In the genomic region with DNA sequence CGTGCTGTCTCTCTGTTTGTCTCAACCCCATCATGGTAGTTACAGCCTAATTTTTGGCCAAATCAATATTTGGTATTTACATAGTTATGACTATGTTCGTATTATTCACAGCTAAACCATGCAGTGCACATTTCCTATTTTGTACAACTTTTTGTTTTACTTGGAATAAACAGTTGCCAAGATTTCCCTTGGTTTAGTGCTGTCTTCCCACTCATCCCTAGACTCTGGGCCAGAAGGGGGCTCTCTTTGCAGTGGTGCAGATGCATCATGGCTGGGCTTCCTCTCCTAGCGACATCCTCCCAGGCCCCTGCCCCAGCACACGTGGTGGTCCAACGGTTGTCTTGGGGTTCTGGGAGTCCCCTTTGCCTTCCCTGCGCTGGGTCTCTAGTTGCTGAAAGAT, we compare ENCODE assay signal across 13 cellular contexts.
DNase-seq lines count a peak whose midpoint lies in the region; ATAC-seq, FAIRE-seq and TF ChIP-seq lines count a peak whose summit lies in the region.
"Had no signal": no experiment of that assay in that cellular context is flagged by ENCODE, and none has a peak within 500 bp of the region (broad histone marks: within the 10 kb centered on the region; RNA-seq: fewer than 3 reads in every experiment).

No MANE protein-coding gene starts in this region.

- no TSS peak for BruUV-seq in HepG2 (replicated peaks; lab: Mats Ljungman, UMichigan)

- H2AFZ ChIP-seq in HepG2 (ENCODE audit: low read length): no peak overlapping the region

- H3K4me3 ChIP-seq in HepG2 (replicated peaks in 1 of 3; ENCODE audit: insufficient read depth in 1 of 3, low read depth in 2 of 3, low read length in 3 of 3): no peak overlapping the region
- H3K4me3 ChIP-seq in right lobe of liver: no peak overlapping the region
- no peak overlapping the region for H3K4me3 ChIP-seq in RWPE2 (ENCODE audit: severe bottlenecking)
- H3K4me3 ChIP-seq in fibroblast of the aortic adventitia (ENCODE audit: low read depth, low read length): no peak overlapping the region
- H3K4me3 ChIP-seq: BLaER1 had no signal

- no peak for TF ChIP-seq POLR2A in HepG2 (IDR thresholded peaks at IDR 0.05; ENCODE audit: insufficient read depth in 1 of 2, low read depth in 2 of 2, low read length in 2 of 2)
- TF ChIP-seq POLR2A in right lobe of liver (IDR thresholded peaks at IDR 0.05): no peak

- H4K20me1 ChIP-seq in HepG2 (ENCODE audit: insufficient read depth, low read length): no peaks in the 10 kb centered on the region
- H4K20me1 ChIP-seq: BLaER1 had no signal

- DNase-seq in HepG2 (ENCODE audit: low spot score) (no peak), right lobe of liver (no peak), RWPE2 (ENCODE audit: low spot score) (no peak), fibroblast of the aortic adventitia (ENCODE audit: low read depth) (peak; percentile 66), ureter (ENCODE audit: low spot score) (peak; percentile 20), HUDEP-2 (lab: John Stamatoyannopoulos, UW; ENCODE audit: unreplicated experiment in 76 of 76) (no peak), ACHN (no peak)
- DNase-seq in stimulated activated CD4-positive, alpha-beta T cell treated with anti-CD3 and anti-CD28 coated beads, Interleukin-1b, Interleukin-23, amount 100 ng/mL, for 48 hours: no peak
- DNase-seq: activated CD4-positive, alpha-beta T cell treated with anti-CD3 and anti-CD28 coated beads for 36 hours; left cardiac atrium; NCI-H146 had no signal

- H3K27me3 ChIP-seq in HepG2 (ENCODE audit: control insufficient read depth in 1 of 2, insufficient read depth in 2 of 2, low read length in 2 of 2) (peaks cover 4 to 22% of the 10 kb centered on the region in 2 experiments; a peak in 4 of 5 replicates), right lobe of liver (no peaks in the 10 kb centered on the region), RWPE2 (ENCODE audit: insufficient read depth, poor library complexity, severe bottlenecking) (no peaks in the 10 kb centered on the region)
- H3K27me3 ChIP-seq: BLaER1 had no signal

- CTCF ChIA-PET in HepG2 (lab: Yijun Ruan, JAX; ENCODE audit: low intra/inter-chr PET ratio, low total read pairs): no interaction called here

- no peaks in the 10 kb centered on the region for H3K9me3 ChIP-seq in HepG2 (ENCODE audit: low read length)
- no peaks in the 10 kb centered on the region for H3K9me3 ChIP-seq in right lobe of liver
- H3K9me3 ChIP-seq in RWPE2 (ENCODE audit: severe bottlenecking): no peaks in the 10 kb centered on the region
- H3K9me3 ChIP-seq: BLaER1 had no signal

- H3K4me1 ChIP-seq in HepG2 (ENCODE audit: insufficient read depth, low read length) (no peaks in the 10 kb centered on the region), right lobe of liver (no peaks in the 10 kb centered on the region), RWPE2 (ENCODE audit: insufficient read depth, poor library complexity, severe bottlenecking) (no peaks in the 10 kb centered on the region)

- H3K27ac ChIP-seq in HepG2 (ENCODE audit: extremely low read length, insufficient read depth, low read length): no peak overlapping the region
- no peak overlapping the region for H3K27ac ChIP-seq in right lobe of liver
- H3K27ac ChIP-seq in RWPE2 (ENCODE audit: poor library complexity, severe bottlenecking): no peak overlapping the region
- H3K27ac ChIP-seq: BLaER1 had no signal

- H3K4me2 ChIP-seq in HepG2 (ENCODE audit: low read depth, low read length): no peak overlapping the region
- H3K4me2 ChIP-seq: BLaER1 had no signal

- H3K79me2 ChIP-seq in HepG2 (ENCODE audit: insufficient read depth, low read length): no peaks in the 10 kb centered on the region

- 14% methylated on average over 6 of the region's 6 CpGs for WGBS in HepG2 (ENCODE audit: low lambda C conversion rate)
- WGBS in right lobe of liver (ENCODE audit: insufficient coverage, low coverage, low lambda C conversion rate, missing lambda C conversion rate): 33% methylated on average over 6 of the region's 6 CpGs

- POLR2A ChIA-PET in HepG2 (lab: Yijun Ruan, JAX): no interaction called here

- no peak for TF ChIP-seq RAD21 in HepG2 (CRISPR knock-in tag; IDR thresholded peaks at IDR 0.05)

- peak; percentile 19; the same call in 1 of the 2 replicates for TF ChIP-seq CTCF in HepG2 (CRISPR knock-in tag; IDR thresholded peaks at IDR 0.05)
- TF ChIP-seq CTCF in right lobe of liver (IDR thresholded peaks at IDR 0.05): no peak
- peak; percentile 16 for TF ChIP-seq CTCF in RWPE2 (IDR thresholded peaks at IDR 0.05; ENCODE audit: poor library complexity, severe bottlenecking)
- peak; percentile 34 for TF ChIP-seq CTCF in fibroblast of the aortic adventitia (IDR thresholded peaks at IDR 0.05; ENCODE audit: insufficient read depth, low read length)

- FAIRE-seq in HepG2 (lab: Jason Lieb, UNC): no peak

- peak; percentile 59 for ATAC-seq in HepG2
- no peak for ATAC-seq in right lobe of liver
- ATAC-seq in RWPE2 (ENCODE audit: low read depth): no peak; the same call in 2 of the 3 replicates
- ATAC-seq: activated CD4-positive, alpha-beta T cell treated with anti-CD3 and anti-CD28 coated beads for 36 hours; SK-N-SH treated with all-trans-retinoic acid at 6 μM for 48 hours had no signal

- intact Hi-C loops in HepG2 (cut with micrococcal nuclease; ENCODE audit: unreplicated experiment): no loop called here
- intact Hi-C loops in right lobe of liver (cut with DNase I): no loop called here

- in situ Hi-C loops in HepG2 (cut with HindIII; ENCODE audit: extremely low pct_ligation_motif_present, low pct_unique_long_range_greater_than_20kb): no loop called here
- in situ Hi-C loops in ACHN (cut with HindIII; ENCODE audit: low pct_ligation_motif_present, low pct_unique_long_range_greater_than_20kb, low sequenced_read_pairs): no loop called here

- H3K36me3 ChIP-seq in HepG2 (replicated peaks in 1 of 2; ENCODE audit: control insufficient read depth in 1 of 2, insufficient read depth in 2 of 2, low read length in 2 of 2): no peaks in the 10 kb centered on the region
- no peaks in the 10 kb centered on the region for H3K36me3 ChIP-seq in right lobe of liver
- H3K36me3 ChIP-seq in RWPE2 (ENCODE audit: low read depth): no peaks in the 10 kb centered on the region
- H3K36me3 ChIP-seq: BLaER1 had no signal

- no peak for TF ChIP-seq EP300 in HepG2 (IDR thresholded peaks at IDR 0.05; ENCODE audit: low read depth in 2 of 2, low read length in 2 of 2)
- TF ChIP-seq EP300 in HepG2 (CRISPR knock-in tag; IDR thresholded peaks at IDR 0.05; ENCODE audit: borderline replicate concordance): no peak

- H3K9ac ChIP-seq in HepG2 (ENCODE audit: insufficient read depth, low read depth, low read length): no peak overlapping the region
- H3K9ac ChIP-seq: BLaER1 had no signal

TF ChIP-seq in HepG2, 621 proteins besides CTCF, POLR2A, EP300 and RAD21:
- TF ChIP-seq, protein P1, sequence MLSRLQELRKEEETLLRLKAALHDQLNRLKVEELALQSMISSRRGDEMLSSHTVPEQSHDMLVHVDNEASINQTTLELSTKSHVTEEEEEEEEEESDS (CRISPR knock-in tag; IDR thresholded peaks at IDR 0.05; ENCODE audit: borderline replicate concordance): no peak
TF ChIP-seq in HepG2: peak in this region for 0.

Comparison
In these comparisons a context has a peak if more than half of its experiments do, and no peak if none do; other contexts are left out.
1. CTCF ChIP-seq: peak in HepG2 (single experiment), RWPE2 (single experiment) and fibroblast of the aortic adventitia (single experiment); none in right lobe of liver (0 of 4).
2. DNase-seq: peak in fibroblast of the aortic adventitia (single experiment) and ureter (single experiment); none in HepG2 (single experiment), right lobe of liver (0 of 3), RWPE2 (single experiment), HUDEP-2 (0 of 76), ACHN (single experiment) and stimulated activated CD4-positive, alpha-beta T cell treated with anti-CD3 and anti-CD28 coated beads, Interleukin-1b, Interleukin-23, amount 100 ng/mL, for 48 hours (single experiment).